ENCODE assay signal across 1 cellular context in genomic region chr18:6281874-6282273, GRCh38.
TF ChIP-seq lines count a peak whose summit lies in the region.

No MANE protein-coding gene starts in this region.

TF ChIP-seq in HepG2, 621 proteins besides CTCF, POLR2A, EP300 and RAD21 (continued from another document and continues in another):
- TF ChIP-seq, protein P1, sequence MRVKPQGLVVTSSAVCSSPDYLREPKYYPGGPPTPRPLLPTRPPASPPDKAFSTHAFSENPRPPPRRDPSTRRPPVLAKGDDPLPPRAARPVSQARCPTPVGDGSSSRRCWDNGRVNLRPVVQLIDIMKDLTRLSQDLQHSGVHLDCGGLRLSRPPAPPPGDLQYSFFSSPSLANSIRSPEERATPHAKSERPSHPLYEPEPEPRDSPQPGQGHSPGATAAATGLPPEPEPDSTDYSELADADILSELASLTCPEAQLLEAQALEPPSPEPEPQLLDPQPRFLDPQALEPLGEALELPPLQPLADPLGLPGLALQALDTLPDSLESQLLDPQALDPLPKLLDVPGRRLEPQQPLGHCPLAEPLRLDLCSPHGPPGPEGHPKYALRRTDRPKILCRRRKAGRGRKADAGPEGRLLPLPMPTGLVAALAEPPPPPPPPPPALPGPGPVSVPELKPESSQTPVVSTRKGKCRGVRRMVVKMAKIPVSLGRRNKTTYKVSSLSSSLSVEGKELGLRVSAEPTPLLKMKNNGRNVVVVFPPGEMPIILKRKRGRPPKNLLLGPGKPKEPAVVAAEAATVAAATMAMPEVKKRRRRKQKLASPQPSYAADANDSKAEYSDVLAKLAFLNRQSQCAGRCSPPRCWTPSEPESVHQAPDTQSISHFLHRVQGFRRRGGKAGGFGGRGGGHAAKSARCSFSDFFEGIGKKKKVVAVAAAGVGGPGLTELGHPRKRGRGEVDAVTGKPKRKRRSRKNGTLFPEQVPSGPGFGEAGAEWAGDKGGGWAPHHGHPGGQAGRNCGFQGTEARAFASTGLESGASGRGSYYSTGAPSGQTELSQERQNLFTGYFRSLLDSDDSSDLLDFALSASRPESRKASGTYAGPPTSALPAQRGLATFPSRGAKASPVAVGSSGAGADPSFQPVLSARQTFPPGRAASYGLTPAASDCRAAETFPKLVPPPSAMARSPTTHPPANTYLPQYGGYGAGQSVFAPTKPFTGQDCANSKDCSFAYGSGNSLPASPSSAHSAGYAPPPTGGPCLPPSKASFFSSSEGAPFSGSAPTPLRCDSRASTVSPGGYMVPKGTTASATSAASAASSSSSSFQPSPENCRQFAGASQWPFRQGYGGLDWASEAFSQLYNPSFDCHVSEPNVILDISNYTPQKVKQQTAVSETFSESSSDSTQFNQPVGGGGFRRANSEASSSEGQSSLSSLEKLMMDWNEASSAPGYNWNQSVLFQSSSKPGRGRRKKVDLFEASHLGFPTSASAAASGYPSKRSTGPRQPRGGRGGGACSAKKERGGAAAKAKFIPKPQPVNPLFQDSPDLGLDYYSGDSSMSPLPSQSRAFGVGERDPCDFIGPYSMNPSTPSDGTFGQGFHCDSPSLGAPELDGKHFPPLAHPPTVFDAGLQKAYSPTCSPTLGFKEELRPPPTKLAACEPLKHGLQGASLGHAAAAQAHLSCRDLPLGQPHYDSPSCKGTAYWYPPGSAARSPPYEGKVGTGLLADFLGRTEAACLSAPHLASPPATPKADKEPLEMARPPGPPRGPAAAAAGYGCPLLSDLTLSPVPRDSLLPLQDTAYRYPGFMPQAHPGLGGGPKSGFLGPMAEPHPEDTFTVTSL (CRISPR knock-in tag; IDR thresholded peaks at IDR 0.05; ENCODE audit: borderline replicate concordance) = peak; percentile 43; the same call in 1 of the 2 replicates
- TF ChIP-seq SALL1 (CRISPR knock-in tag; IDR thresholded peaks at IDR 0.05) = peak; percentile 40; the same call in 1 of the 2 replicates
- TF ChIP-seq ISX (CRISPR knock-in tag; conservative IDR thresholded peaks at IDR 0.05) = no peak
- TF ChIP-seq MIXL1 (CRISPR knock-in tag; IDR thresholded peaks at IDR 0.05) = peak; percentile 90
- 0 out of 2 replicates have a peak, but pooled peaks have one; percentile 30 for TF ChIP-seq MAFF (IDR thresholded peaks at IDR 0.05; ENCODE audit: low read depth, low read length)
- TF ChIP-seq ZNF281 (CRISPR knock-in tag; IDR thresholded peaks at IDR 0.05; ENCODE audit: borderline replicate concordance) = no peak
- peak; percentile 59 for TF ChIP-seq HNF4A (CRISPR knock-in tag; IDR thresholded peaks at IDR 0.05)
- TF ChIP-seq MEIS2 (CRISPR knock-in tag; IDR thresholded peaks at IDR 0.05) = no peak
- no peak for TF ChIP-seq FOXA1 (IDR thresholded peaks at IDR 0.05)
- 0 out of 2 replicates have a peak, but pooled peaks have one; percentile 8 for TF ChIP-seq FOXA1 (CRISPR knock-in tag; IDR thresholded peaks at IDR 0.05)
- TF ChIP-seq SIX1 (CRISPR knock-in tag; IDR thresholded peaks at IDR 0.05; ENCODE audit: borderline replicate concordance) = 0 out of 2 replicates have a peak, but pooled peaks have one; percentile 41
- TF ChIP-seq, protein P2, sequence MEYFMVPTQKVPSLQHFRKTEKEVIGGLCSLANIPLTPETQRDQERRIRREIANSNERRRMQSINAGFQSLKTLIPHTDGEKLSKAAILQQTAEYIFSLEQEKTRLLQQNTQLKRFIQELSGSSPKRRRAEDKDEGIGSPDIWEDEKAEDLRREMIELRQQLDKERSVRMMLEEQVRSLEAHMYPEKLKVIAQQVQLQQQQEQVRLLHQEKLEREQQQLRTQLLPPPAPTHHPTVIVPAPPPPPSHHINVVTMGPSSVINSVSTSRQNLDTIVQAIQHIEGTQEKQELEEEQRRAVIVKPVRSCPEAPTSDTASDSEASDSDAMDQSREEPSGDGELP (IDR thresholded peaks at IDR 0.05; ENCODE audit: borderline replicate concordance, low read depth) = peak; percentile 96
- TF ChIP-seq LCORL (IDR thresholded peaks at IDR 0.05) = no peak
- TF ChIP-seq LCORL (CRISPR knock-in tag; IDR thresholded peaks at IDR 0.05) = no peak
- no peak for TF ChIP-seq FOXO1 (CRISPR knock-in tag; IDR thresholded peaks at IDR 0.05)
- TF ChIP-seq TP53 (CRISPR knock-in tag; conservative IDR thresholded peaks at IDR 0.05) = no peak
- peak; percentile 18 for TF ChIP-seq RBM22 (optimal IDR thresholded peaks at IDR 0.05; ENCODE audit: low read length)
- peak; percentile 97 for TF ChIP-seq ZKSCAN1 (IDR thresholded peaks at IDR 0.05; ENCODE audit: low read length)
- peak; percentile 69; the same call in 1 of the 2 replicates for TF ChIP-seq SOX5 (CRISPR knock-in tag; IDR thresholded peaks at IDR 0.05; ENCODE audit: borderline replicate concordance)
- TF ChIP-seq PAXIP1 (CRISPR knock-in tag; conservative IDR thresholded peaks at IDR 0.05) = peak; percentile 71
- TF ChIP-seq, protein P3, sequence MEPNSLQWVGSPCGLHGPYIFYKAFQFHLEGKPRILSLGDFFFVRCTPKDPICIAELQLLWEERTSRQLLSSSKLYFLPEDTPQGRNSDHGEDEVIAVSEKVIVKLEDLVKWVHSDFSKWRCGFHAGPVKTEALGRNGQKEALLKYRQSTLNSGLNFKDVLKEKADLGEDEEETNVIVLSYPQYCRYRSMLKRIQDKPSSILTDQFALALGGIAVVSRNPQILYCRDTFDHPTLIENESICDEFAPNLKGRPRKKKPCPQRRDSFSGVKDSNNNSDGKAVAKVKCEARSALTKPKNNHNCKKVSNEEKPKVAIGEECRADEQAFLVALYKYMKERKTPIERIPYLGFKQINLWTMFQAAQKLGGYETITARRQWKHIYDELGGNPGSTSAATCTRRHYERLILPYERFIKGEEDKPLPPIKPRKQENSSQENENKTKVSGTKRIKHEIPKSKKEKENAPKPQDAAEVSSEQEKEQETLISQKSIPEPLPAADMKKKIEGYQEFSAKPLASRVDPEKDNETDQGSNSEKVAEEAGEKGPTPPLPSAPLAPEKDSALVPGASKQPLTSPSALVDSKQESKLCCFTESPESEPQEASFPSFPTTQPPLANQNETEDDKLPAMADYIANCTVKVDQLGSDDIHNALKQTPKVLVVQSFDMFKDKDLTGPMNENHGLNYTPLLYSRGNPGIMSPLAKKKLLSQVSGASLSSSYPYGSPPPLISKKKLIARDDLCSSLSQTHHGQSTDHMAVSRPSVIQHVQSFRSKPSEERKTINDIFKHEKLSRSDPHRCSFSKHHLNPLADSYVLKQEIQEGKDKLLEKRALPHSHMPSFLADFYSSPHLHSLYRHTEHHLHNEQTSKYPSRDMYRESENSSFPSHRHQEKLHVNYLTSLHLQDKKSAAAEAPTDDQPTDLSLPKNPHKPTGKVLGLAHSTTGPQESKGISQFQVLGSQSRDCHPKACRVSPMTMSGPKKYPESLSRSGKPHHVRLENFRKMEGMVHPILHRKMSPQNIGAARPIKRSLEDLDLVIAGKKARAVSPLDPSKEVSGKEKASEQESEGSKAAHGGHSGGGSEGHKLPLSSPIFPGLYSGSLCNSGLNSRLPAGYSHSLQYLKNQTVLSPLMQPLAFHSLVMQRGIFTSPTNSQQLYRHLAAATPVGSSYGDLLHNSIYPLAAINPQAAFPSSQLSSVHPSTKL (CRISPR knock-in tag; IDR thresholded peaks at IDR 0.05) = peak; percentile 57
- no peak for TF ChIP-seq BCLAF1 (IDR thresholded peaks at IDR 0.05)
- TF ChIP-seq ZNF614 (CRISPR knock-in tag; IDR thresholded peaks at IDR 0.05; ENCODE audit: borderline replicate concordance) = peak; percentile 48; the same call in 1 of the 2 replicates
- 0 out of 2 replicates have a peak, but pooled peaks have one; percentile 40 for TF ChIP-seq HDAC1 (CRISPR knock-in tag; IDR thresholded peaks at IDR 0.05)
- peak; percentile 25; the same call in 1 of the 2 replicates for TF ChIP-seq SMC3 (IDR thresholded peaks at IDR 0.05; ENCODE audit: low read length)
- peak; percentile 38; the same call in 1 of the 2 replicates for TF ChIP-seq HDAC2 (CRISPR knock-in tag; IDR thresholded peaks at IDR 0.05)
- TF ChIP-seq ZNF101 (CRISPR knock-in tag; IDR thresholded peaks at IDR 0.05; ENCODE audit: borderline replicate concordance, low read depth) = no peak
- no peak for TF ChIP-seq NR2F6 (IDR thresholded peaks at IDR 0.05)
- TF ChIP-seq NR2F6 (CRISPR knock-in tag; IDR thresholded peaks at IDR 0.05) = peak; percentile 30; the same call in 1 of the 2 replicates
